In genomic region chr17:80880650-80880989, GRCh38 we compare ENCODE assay signal across 15 cellular contexts.
"Had no signal": no experiment of that assay in that cellular context is flagged by ENCODE, and none has a peak within 500 bp of the region (broad histone marks: within the 10 kb centered on the region; RNA-seq: fewer than 3 reads in every experiment).

No MANE protein-coding gene starts in this region.

- H3K36me3 ChIP-seq: ovary, uterus had no signal

- H3K4me3 ChIP-seq: gastroesophageal sphincter, heart right ventricle, ovary, right lobe of liver, thyroid gland, uterus had no signal

- H3K9me3 Mint-ChIP-seq: memory B cell; stimulated activated effector memory CD8-positive, alpha-beta T cell treated with anti-CD3 and anti-CD28 coated beads, Interleukin-12 subunit alpha, Interleukin-12 subunit beta, amount 100 ng/mL, for 72 hours had no signal

- DNase-seq: activated CD4-positive, alpha-beta T cell treated with anti-CD3 and anti-CD28 coated beads, Interleukin-2, amount 50 U/mL, for 48 hours; activated CD4-positive, CD25-positive, alpha-beta regulatory T cell treated with anti-CD3 and anti-CD28 coated beads, Interleukin-2, amount 50 U/mL, for 72 hours; activated T-cell treated with anti-CD3 and anti-CD28 coated beads, Interleukin-2, amount 50 U/mL, for 48 hours; erythroblast; heart right ventricle; SIG-M5; stimulated activated CD4-positive, alpha-beta T cell treated with anti-CD3 and anti-CD28 coated beads, Interleukin-1b, Interleukin-23, amount 100 ng/mL, for 48 hours; thyroid gland; uterus had no signal

- ATAC-seq: gastroesophageal sphincter; heart right ventricle; left lobe of liver; right lobe of liver; stimulated activated effector memory CD8-positive, alpha-beta T cell treated with anti-CD3 and anti-CD28 coated beads, Interleukin-12 subunit alpha, Interleukin-12 subunit beta, amount 100 ng/mL, for 72 hours had no signal

- H3K4me3 Mint-ChIP-seq: memory B cell; stimulated activated effector memory CD8-positive, alpha-beta T cell treated with anti-CD3 and anti-CD28 coated beads, Interleukin-12 subunit alpha, Interleukin-12 subunit beta, amount 100 ng/mL, for 72 hours had no signal

- H3K4me1 ChIP-seq: gastroesophageal sphincter, right lobe of liver, thyroid gland, uterus had no signal

- H3K27me3 ChIP-seq: gastroesophageal sphincter, heart right ventricle, ovary, right lobe of liver, thyroid gland, uterus had no signal

- H3K27me3 Mint-ChIP-seq: memory B cell had no signal

- H3K9me3 ChIP-seq: gastroesophageal sphincter, heart right ventricle, ovary, right lobe of liver, thyroid gland, uterus had no signal

- H3K27ac ChIP-seq: gastroesophageal sphincter, heart right ventricle, ovary, right lobe of liver, thyroid gland, uterus had no signal

- H3K27ac Mint-ChIP-seq: memory B cell; stimulated activated effector memory CD8-positive, alpha-beta T cell treated with anti-CD3 and anti-CD28 coated beads, Interleukin-12 subunit alpha, Interleukin-12 subunit beta, amount 100 ng/mL, for 72 hours had no signal
